In the genomic region with DNA sequence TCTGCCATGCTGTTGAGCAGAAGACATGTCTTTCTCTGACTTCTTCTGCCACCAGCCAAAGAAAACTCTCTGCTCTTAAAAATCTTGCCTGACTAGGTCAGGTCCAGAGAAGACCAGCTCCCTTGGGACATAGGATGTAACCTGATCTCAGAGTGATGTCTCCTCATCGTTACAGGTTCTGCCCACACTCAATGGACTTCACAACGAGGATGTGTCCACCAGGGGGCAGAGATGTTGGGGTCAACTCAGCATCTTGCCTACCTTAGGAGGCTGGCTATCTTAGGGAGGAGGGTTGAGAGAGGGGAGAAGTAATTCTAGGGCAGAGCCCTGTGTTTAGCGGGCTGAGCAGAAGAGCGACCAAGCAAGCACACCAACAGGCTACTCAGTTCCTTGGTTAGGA, we compare ENCODE assay signal across 19 cellular contexts.
DNase-seq lines count a peak whose midpoint lies in the region; ATAC-seq and TF ChIP-seq lines count a peak whose summit lies in the region.
"Had no signal": no experiment of that assay in that cellular context is flagged by ENCODE, and none has a peak within 500 bp of the region (broad histone marks: within the 10 kb centered on the region; RNA-seq: fewer than 3 reads in every experiment).

No MANE protein-coding gene starts in this region.

- in situ Hi-C loops in Caki2 (cut with HindIII; ENCODE audit: low pct_unique_long_range_greater_than_20kb, low sequenced_read_pairs) = no loop called here

- ATAC-seq in RWPE2 (ENCODE audit: low read depth) (no peak), HG03432 (IDR thresholded peaks at IDR 0.05; ENCODE audit: unreplicated experiment) (no peak), heart right ventricle (no peak)
- ATAC-seq in stimulated activated naive CD8-positive, alpha-beta T cell treated with anti-CD3 and anti-CD28 coated beads, Interleukin-15, Interleukin-2, amounts not matched to agents 100 U/mL and 50 U/mL, for 24 hours = no peak
- ATAC-seq: GM12878 had no signal

- H3K27ac ChIP-seq in RWPE2 (ENCODE audit: poor library complexity, severe bottlenecking) (no peak overlapping the region), heart right ventricle (no peak overlapping the region)
- H3K27ac ChIP-seq: SK-N-MC, thoracic aorta had no signal

- peaks cover 7% of the 10 kb centered on the region; the same call in 1 of the 2 replicates for H3K4me1 Mint-ChIP-seq in HFFc6 (ENCODE audit: low read depth)

- no peaks in the 10 kb centered on the region; the same call in 1 of the 2 replicates for H3K36me3 Mint-ChIP-seq in HFFc6 (ENCODE audit: low read depth)

- DNase-seq in Caki2 (ENCODE audit: low read depth) (peak; percentile 12), HFFc6 (no peak), RWPE2 (ENCODE audit: low spot score) (peak; percentile 45), iPS DF 4.7 (ENCODE audit: extremely low read depth, low spot score) (peak; percentile 33), heart right ventricle (no peak)
- DNase-seq in stimulated activated naive CD4-positive, alpha-beta T cell (lab: John Stamatoyannopoulos, UW) = no peak
- DNase-seq in stimulated activated naive CD8-positive, alpha-beta T cell treated with anti-CD3 and anti-CD28 coated beads, Interleukin-15, Interleukin-2, amounts not matched to agents 100 U/mL and 50 U/mL, for 24 hours = no peak
- DNase-seq: activated naive CD4-positive, alpha-beta T cell treated with anti-CD3 and anti-CD28 coated beads for 36 hours; aorta; Caco-2; NCI-H1694 treated with DMSO at 0.1 percent for 48 hours; NCI-H2227 treated with DMSO at 0.1 percent for 48 hours; OCI-M1 had no signal

- H3K9me3 Mint-ChIP-seq in HFFc6 = peaks cover 22% of the 10 kb centered on the region; the same call in 1 of the 2 replicates

- intact Hi-C loops in heart right ventricle (cut with DNase I) = no loop called here

- H3K9me3 ChIP-seq in RWPE2 (ENCODE audit: severe bottlenecking) (no peaks in the 10 kb centered on the region), heart right ventricle (peaks cover 0 to 7% (median 0%) of the 10 kb centered on the region in 11 donors)
- H3K9me3 ChIP-seq: thoracic aorta had no signal

- no peak overlapping the region for H3K27ac Mint-ChIP-seq in HFFc6
- H3K27ac Mint-ChIP-seq: activated naive CD4-positive, alpha-beta T cell treated with anti-CD3 and anti-CD28 coated beads for 36 hours; progenitor cell of endocrine pancreas had no signal

- H3K27me3 Mint-ChIP-seq in HFFc6 (ENCODE audit: insufficient read depth) = peaks cover 1% of the 10 kb centered on the region; the same call in 1 of the 2 replicates

- H3K27me3 ChIP-seq in RWPE2 (ENCODE audit: insufficient read depth, poor library complexity, severe bottlenecking) (peaks cover 58% of the 10 kb centered on the region), heart right ventricle (peaks cover 0 to 24% (median 12%) of the 10 kb centered on the region in 7 donors)

- H3K4me3 Mint-ChIP-seq in HFFc6 = no peak overlapping the region
- H3K4me3 Mint-ChIP-seq: activated naive CD4-positive, alpha-beta T cell treated with anti-CD3 and anti-CD28 coated beads for 36 hours had no signal

- no peak overlapping the region for H3K4me3 ChIP-seq in RWPE2 (ENCODE audit: severe bottlenecking)
- no peak overlapping the region for H3K4me3 ChIP-seq in heart right ventricle
- H3K4me3 ChIP-seq: GM12878, SK-N-MC, smooth muscle cell, thoracic aorta had no signal

- WGBS in heart right ventricle, 2 donors = 48 to 55% methylated on average over 4 of the region's 4 CpGs

- H3K4me1 ChIP-seq in RWPE2 (ENCODE audit: insufficient read depth, poor library complexity, severe bottlenecking) = no peaks in the 10 kb centered on the region
- no peaks in the 10 kb centered on the region for H3K4me1 ChIP-seq in heart right ventricle
- H3K4me1 ChIP-seq: Caco-2 had no signal

- TF ChIP-seq CTCF in HFFc6 (IDR thresholded peaks at IDR 0.05) = peak; percentile 47
- peak; percentile 17 for TF ChIP-seq CTCF in RWPE2 (IDR thresholded peaks at IDR 0.05; ENCODE audit: poor library complexity, severe bottlenecking)
- no peak for TF ChIP-seq CTCF in heart right ventricle (IDR thresholded peaks at IDR 0.05)

- H3K36me3 ChIP-seq in RWPE2 (ENCODE audit: low read depth) (no peaks in the 10 kb centered on the region), heart right ventricle (no peaks in the 10 kb centered on the region)
- H3K36me3 ChIP-seq: thoracic aorta had no signal

Comparison
In these comparisons a context has a peak if more than half of its experiments do, and no peak if none do; other contexts are left out.
1. DNase-seq: peak in Caki2 (single experiment), RWPE2 (single experiment) and iPS DF 4.7 (single experiment); none in HFFc6 (single experiment), stimulated activated naive CD4-positive, alpha-beta T cell (0 of 6), stimulated activated naive CD8-positive, alpha-beta T cell treated with anti-CD3 and anti-CD28 coated beads, Interleukin-15, Interleukin-2, amounts not matched to agents 100 U/mL and 50 U/mL, for 24 hours (single experiment) and heart right ventricle (0 of 2).
2. CTCF ChIP-seq: peak in HFFc6 (single experiment) and RWPE2 (single experiment); none in heart right ventricle (0 of 9).